Comparison of ENCODE assay signal across 8 cellular contexts in genomic region chr17:30599424-30600061, GRCh38.
DNase-seq lines count a peak whose midpoint lies in the region; FAIRE-seq and TF ChIP-seq lines count a peak whose summit lies in the region.

No MANE protein-coding gene starts in this region.

- H3K4me3 ChIP-seq in BLaER1 = peak overlapping the region; percentile 72
- H3K4me3 ChIP-seq in HL-60 (replicated peaks; ENCODE audit: insufficient read depth, low read length) = peak overlapping the region; percentile 97
- H3K4me3 ChIP-seq in bronchial epithelial cell (ENCODE audit: low read depth, low read length) = peak overlapping the region; percentile 60
- peak overlapping the region; percentile 60 for H3K4me3 ChIP-seq in mucosa of stomach (ENCODE audit: low read length)

- H3K27ac ChIP-seq in BLaER1 (peak overlapping the region; percentile 97), HL-60 (replicated peaks) (peak overlapping the region; percentile 98)

- H3K4me1 ChIP-seq in BLaER1 (peaks cover 24% of the 10 kb centered on the region), mucosa of stomach (ENCODE audit: control insufficient read depth, insufficient read depth, low read length) (peaks cover 5% of the 10 kb centered on the region)

- peaks cover 20% of the 10 kb centered on the region for H4K20me1 ChIP-seq in BLaER1

- H3K9ac ChIP-seq in BLaER1 (peak overlapping the region; percentile 94), mucosa of stomach (ENCODE audit: low read length) (peak overlapping the region; percentile 82)

- no peak for TF ChIP-seq CTCF in HL-60 (IDR thresholded peaks at IDR 0.05; ENCODE audit: insufficient read depth, low read length)
- no peak for TF ChIP-seq CTCF in bronchial epithelial cell (IDR thresholded peaks at IDR 0.05; ENCODE audit: insufficient read depth, low read length, severe bottlenecking)

- DNase-seq in HL-60 (ENCODE audit: low read depth in 1 of 2, low spot score in 1 of 2) (peak in 1 of 2 experiments; percentile 17), bronchial epithelial cell (ENCODE audit: low read depth) (no peak), COLO829 (ENCODE audit: low spot score) (no peak), activated gamma-delta T cell treated with Interleukin-2 at 50 U/mL for 16 hours (no peak), epidermal melanocyte (ENCODE audit: insufficient read length, low spot score) (no peak), nucleus accumbens (lab: John Stamatoyannopoulos, UW) (no peak)

- no peaks in the 10 kb centered on the region for H3K27me3 ChIP-seq in BLaER1
- H3K27me3 ChIP-seq in HL-60 (ENCODE audit: insufficient read depth, poor library complexity, severe bottlenecking) = no peaks in the 10 kb centered on the region
- H3K27me3 ChIP-seq in bronchial epithelial cell (ENCODE audit: control insufficient read depth, insufficient read depth, low read length) = no peaks in the 10 kb centered on the region
- no peaks in the 10 kb centered on the region for H3K27me3 ChIP-seq in mucosa of stomach (ENCODE audit: control insufficient read depth, insufficient read depth, low read length)

- H3K9me3 ChIP-seq in BLaER1 (peaks cover 13% of the 10 kb centered on the region), mucosa of stomach (ENCODE audit: control insufficient read depth, low read length) (no peaks in the 10 kb centered on the region)

- peak overlapping the region; percentile 90 for H3K4me2 ChIP-seq in BLaER1

- no peaks in the 10 kb centered on the region for H3K36me3 ChIP-seq in BLaER1
- no peaks in the 10 kb centered on the region for H3K36me3 ChIP-seq in bronchial epithelial cell (ENCODE audit: control insufficient read depth, insufficient read depth, low read length)
- no peaks in the 10 kb centered on the region for H3K36me3 ChIP-seq in mucosa of stomach (ENCODE audit: control insufficient read depth, insufficient read depth, low read length)

- no peak for FAIRE-seq in bronchial epithelial cell (lab: Jason Lieb, UNC)
